In genomic region chr17:28895794-28896447, GRCh38 we compare ENCODE assay signal across 8 cellular contexts. TPM values are rescaled to one million over a fixed set of nuclear protein-coding genes. Genes with fewer than 3 reads are reported as not detected.
DNase-seq lines count a peak whose midpoint lies in the region; ATAC-seq, FAIRE-seq and TF ChIP-seq lines count a peak whose summit lies in the region.

No MANE protein-coding gene starts in this region.

- peaks cover 32% of the 10 kb centered on the region for H3K4me1 ChIP-seq in keratinocyte (ENCODE audit: control insufficient read depth, extremely low read depth, insufficient read depth, low read length)

- H3K36me3 ChIP-seq in keratinocyte (ENCODE audit: control insufficient read depth in 2 of 2, extremely low read depth in 1 of 2, insufficient read depth in 2 of 2, low read length in 2 of 2): peaks cover 4 to 7% of the 10 kb centered on the region in 2 experiments

- H3K4me3 Mint-ChIP-seq in T-helper 2 cell treated with Interferon-gamma antibody and Interleukin-4, amounts not matched to agents 5 μg/mL and 100 μg/mL, for 36 hours: peak overlapping the region; percentile 98

- H3K9me3 ChIP-seq in keratinocyte (ENCODE audit: control insufficient read depth, low read depth, low read length): no peaks in the 10 kb centered on the region

- peak overlapping the region; percentile 99 for H3K4me2 ChIP-seq in keratinocyte (ENCODE audit: control insufficient read depth, extremely low read depth, insufficient read depth, low read depth, low read length)

- FAIRE-seq in keratinocyte (lab: Jason Lieb, UNC): no peak

- H3K27me3 Mint-ChIP-seq in T-helper 2 cell treated with Interferon-gamma antibody and Interleukin-4, amounts not matched to agents 5 μg/mL and 100 μg/mL, for 36 hours (ENCODE audit: low read depth): no peaks in the 10 kb centered on the region

- H3K9me3 Mint-ChIP-seq in T-helper 2 cell treated with Interferon-gamma antibody and Interleukin-4, amounts not matched to agents 5 μg/mL and 100 μg/mL, for 36 hours: no peaks in the 10 kb centered on the region
- H3K9me3 Mint-ChIP-seq in activated naive CD4-positive, alpha-beta T cell treated with anti-CD3 and anti-CD28 coated beads, Interleukin-2, amount 50 U/mL, for 72 hours: peaks cover 0 to 5% of the 10 kb centered on the region in 2 donors

- peak overlapping the region; percentile 68 to 92 (median 75) for H3K4me3 ChIP-seq in keratinocyte (ENCODE audit: control insufficient read depth in 2 of 3, extremely low read depth in 1 of 3, insufficient read depth in 2 of 3, low read depth in 1 of 3, low read length in 3 of 3)

- peak overlapping the region; percentile 78 for H3K27ac ChIP-seq in keratinocyte (ENCODE audit: control insufficient read depth, insufficient read depth, low read length)
- H3K27ac ChIP-seq in substantia nigra (ENCODE audit: low read depth, low read length, poor library complexity, severe bottlenecking): peak overlapping the region; percentile 79

- dilution Hi-C loops in keratinocyte (cut with MboI; ENCODE audit: extremely low pct_ligation_motif_present, low sequenced_read_pairs): no loop called here

- peak overlapping the region; percentile 23 for H3K27ac Mint-ChIP-seq in T-helper 2 cell treated with Interferon-gamma antibody and Interleukin-4, amounts not matched to agents 5 μg/mL and 100 μg/mL, for 36 hours
- H3K27ac Mint-ChIP-seq in activated naive CD4-positive, alpha-beta T cell treated with anti-CD3 and anti-CD28 coated beads, Interleukin-2, amount 50 U/mL, for 72 hours: peak overlapping the region; percentile 90 to 95

- TF ChIP-seq CTCF in keratinocyte (optimal IDR thresholded peaks at IDR 0.05 in 1 of 3, IDR thresholded peaks at IDR 0.05 in 1 of 3, conservative IDR thresholded peaks at IDR 0.05 in 1 of 3; ENCODE audit: extremely low read depth in 1 of 3, insufficient read depth in 2 of 3, low read length in 3 of 3): no peak

- peaks cover 18% of the 10 kb centered on the region for H3K79me2 ChIP-seq in keratinocyte (ENCODE audit: control insufficient read depth, insufficient read depth, low read length)

- H4K20me1 ChIP-seq in keratinocyte (ENCODE audit: control insufficient read depth, extremely low read depth, insufficient read depth, low read length): no peaks in the 10 kb centered on the region

- peak overlapping the region; percentile 10 for H2AFZ ChIP-seq in keratinocyte (ENCODE audit: control insufficient read depth, low read length)

- H3K27me3 ChIP-seq in keratinocyte (ENCODE audit: control insufficient read depth, extremely low read depth, insufficient read depth, low read length): no peaks in the 10 kb centered on the region

- no peak for ATAC-seq in activated naive CD4-positive, alpha-beta T cell treated with anti-CD3 and anti-CD28 coated beads, Interleukin-2, amount 50 U/mL, for 72 hours
- no peak for ATAC-seq in GM18868 (IDR thresholded peaks at IDR 0.05; ENCODE audit: unreplicated experiment)
- ATAC-seq in HG02763 (IDR thresholded peaks at IDR 0.05; ENCODE audit: unreplicated experiment): no peak

- peaks cover 64% of the 10 kb centered on the region for H3K4me1 Mint-ChIP-seq in T-helper 2 cell treated with Interferon-gamma antibody and Interleukin-4, amounts not matched to agents 5 μg/mL and 100 μg/mL, for 36 hours (ENCODE audit: low read depth)

- H3K9me1 ChIP-seq in keratinocyte (ENCODE audit: control insufficient read depth, extremely low read depth, insufficient read depth, low read length): peaks cover 3% of the 10 kb centered on the region

- peak overlapping the region; percentile 83 for H3K9ac ChIP-seq in keratinocyte (ENCODE audit: control insufficient read depth, extremely low read depth, insufficient read depth, low read length)

- peaks cover 52% of the 10 kb centered on the region for H3K36me3 Mint-ChIP-seq in T-helper 2 cell treated with Interferon-gamma antibody and Interleukin-4, amounts not matched to agents 5 μg/mL and 100 μg/mL, for 36 hours (ENCODE audit: low read depth)
- peaks cover 20 to 61% of the 10 kb centered on the region in 2 donors for H3K36me3 Mint-ChIP-seq in activated naive CD4-positive, alpha-beta T cell treated with anti-CD3 and anti-CD28 coated beads, Interleukin-2, amount 50 U/mL, for 72 hours

- DNase-seq in T-helper 2 cell treated with Interferon-gamma antibody and Interleukin-4, amounts not matched to agents 5 μg/mL and 100 μg/mL, for 36 hours (ENCODE audit: low spot score): no peak
- DNase-seq in T-helper 2 cell: no peak
- no peak for DNase-seq in activated naive CD4-positive, alpha-beta T cell treated with anti-CD3 and anti-CD28 coated beads, Interleukin-2, amount 50 U/mL, for 72 hours (ENCODE audit: low spot score in 2 of 2)
- no peak for DNase-seq in keratinocyte (ENCODE audit: low read depth, low spot score)
- DNase-seq in substantia nigra (lab: John Stamatoyannopoulos, UW): no peak
- no peak for DNase-seq in NCI-H748 (lab: John Stamatoyannopoulos, UW; ENCODE audit: unreplicated experiment)

RNA-seq across cellular contexts. Expression of gene FLOT2, which starts 1.6 kb away (rescaled TPM):
- total RNA-seq in activated naive CD4-positive, alpha-beta T cell treated with anti-CD3 and anti-CD28 coated beads, Interleukin-2, amount 50 U/mL, for 72 hours: 100 to 1,000 TPM in 1 of 2 donors, 10 to 100 TPM in 1; 44.9 to 102 TPM
- 50.7 to 79.4 TPM (median 67.2 TPM) in 3 replicates for polyA plus RNA-seq in keratinocyte
- polyA plus RNA-seq in keratinocyte (2011; ENCODE audit: low read depth): 40.9 TPM
- 64.5 and 90.7 TPM in 2 replicates for polyA plus RNA-seq in keratinocyte (2011; cell fraction: cytosol; rRNA removed)
- polyA plus RNA-seq in keratinocyte (2011; cell fraction: nucleus; rRNA removed): 53.1 and 62.0 TPM in 2 replicates
- 20.8 and 84.9 TPM in 2 replicates for polyA plus RNA-seq in keratinocyte (2012; ENCODE audit: low replicate concordance)
- polyA minus RNA-seq in keratinocyte: 85.8 to 208 TPM (median 114 TPM) in 3 replicates
- 87.1 TPM for polyA minus RNA-seq in keratinocyte (2011; cell fraction: cytosol; rRNA and poly(A)+ RNA removed)
- 20.3 and 33.7 TPM in 2 replicates for polyA minus RNA-seq in keratinocyte (2011; cell fraction: nucleus; rRNA and poly(A)+ RNA removed)

RNA-seq across cellular contexts. Expression of gene DHRS13, which starts 7.0 kb away (rescaled TPM):
- total RNA-seq in activated naive CD4-positive, alpha-beta T cell treated with anti-CD3 and anti-CD28 coated beads, Interleukin-2, amount 50 U/mL, for 72 hours: 10 to 100 TPM; 33.8 to 36.5 TPM
- polyA plus RNA-seq in keratinocyte: 1.7 to 4.0 TPM (median 3.4 TPM) in 3 replicates
- polyA plus RNA-seq in keratinocyte (2011; ENCODE audit: low read depth): 1.1 TPM
- polyA plus RNA-seq in keratinocyte (2011; cell fraction: cytosol; rRNA removed): 1.9 TPM in 2 replicates
- polyA plus RNA-seq in keratinocyte (2011; cell fraction: nucleus; rRNA removed): 2.8 and 3.0 TPM in 2 replicates
- polyA plus RNA-seq in keratinocyte (2012; ENCODE audit: low replicate concordance): 1.0 and 2.6 TPM in 2 replicates
- polyA minus RNA-seq in keratinocyte: 0.89 to 4.7 TPM (median 3.5 TPM) in 3 replicates
- 1.3 TPM for polyA minus RNA-seq in keratinocyte (2011; cell fraction: cytosol; rRNA and poly(A)+ RNA removed)
- 0.70 and 0.95 TPM in 2 replicates for polyA minus RNA-seq in keratinocyte (2011; cell fraction: nucleus; rRNA and poly(A)+ RNA removed)

RNA-seq across cellular contexts. Expression of gene ERAL1, which starts 41.1 kb away (rescaled TPM):
- total RNA-seq in activated naive CD4-positive, alpha-beta T cell treated with anti-CD3 and anti-CD28 coated beads, Interleukin-2, amount 50 U/mL, for 72 hours: 10 to 100 TPM; 33.9 to 74.1 TPM
- 46.5 to 63.3 TPM (median 60.6 TPM) in 3 replicates for polyA plus RNA-seq in keratinocyte
- 39.8 TPM for polyA plus RNA-seq in keratinocyte (2011; ENCODE audit: low read depth)
- 45.9 and 51.3 TPM in 2 replicates for polyA plus RNA-seq in keratinocyte (2011; cell fraction: cytosol; rRNA removed)
- polyA plus RNA-seq in keratinocyte (2011; cell fraction: nucleus; rRNA removed): 52.7 and 62.4 TPM in 2 replicates
- 39.5 and 42.5 TPM in 2 replicates for polyA plus RNA-seq in keratinocyte (2012; ENCODE audit: low replicate concordance)
- 69.9 to 97.5 TPM (median 83.5 TPM) in 3 replicates for polyA minus RNA-seq in keratinocyte
- 48.3 TPM for polyA minus RNA-seq in keratinocyte (2011; cell fraction: cytosol; rRNA and poly(A)+ RNA removed)
- polyA minus RNA-seq in keratinocyte (2011; cell fraction: nucleus; rRNA and poly(A)+ RNA removed): 19.4 and 24.8 TPM in 2 replicates

RNA-seq across cellular contexts. Expression of gene FAM222B, which starts 53.3 kb away (rescaled TPM):
- 10 to 100 TPM; 15.1 to 24.9 TPM for total RNA-seq in activated naive CD4-positive, alpha-beta T cell treated with anti-CD3 and anti-CD28 coated beads, Interleukin-2, amount 50 U/mL, for 72 hours
- 5.1 to 25.3 TPM (median 6.5 TPM) in 3 replicates for polyA plus RNA-seq in keratinocyte
- 15.5 TPM for polyA plus RNA-seq in keratinocyte (2011; ENCODE audit: low read depth)
- 19.1 and 22.7 TPM in 2 replicates for polyA plus RNA-seq in keratinocyte (2011; cell fraction: cytosol; rRNA removed)
- polyA plus RNA-seq in keratinocyte (2011; cell fraction: nucleus; rRNA removed): 31.0 and 31.6 TPM in 2 replicates
- polyA plus RNA-seq in keratinocyte (2012; ENCODE audit: low replicate concordance): 16.7 and 23.0 TPM in 2 replicates
- 22.8 to 66.0 TPM (median 28.3 TPM) in 3 replicates for polyA minus RNA-seq in keratinocyte
- polyA minus RNA-seq in keratinocyte (2011; cell fraction: cytosol; rRNA and poly(A)+ RNA removed): 24.0 TPM
- polyA minus RNA-seq in keratinocyte (2011; cell fraction: nucleus; rRNA and poly(A)+ RNA removed): 20.3 and 28.2 TPM in 2 replicates

RNA-seq across cellular contexts. Expression of gene PHF12, which starts 55.4 kb away (rescaled TPM):
- 10 to 100 TPM; 46.2 to 71.7 TPM for total RNA-seq in activated naive CD4-positive, alpha-beta T cell treated with anti-CD3 and anti-CD28 coated beads, Interleukin-2, amount 50 U/mL, for 72 hours
- polyA plus RNA-seq in keratinocyte: 7.1 to 16.1 TPM (median 9.6 TPM) in 3 replicates
- polyA plus RNA-seq in keratinocyte (2011; ENCODE audit: low read depth): 17.2 TPM
- polyA plus RNA-seq in keratinocyte (2011; cell fraction: cytosol; rRNA removed): 7.7 and 14.6 TPM in 2 replicates
- 34.3 and 36.9 TPM in 2 replicates for polyA plus RNA-seq in keratinocyte (2011; cell fraction: nucleus; rRNA removed)
- 9.8 and 13.6 TPM in 2 replicates for polyA plus RNA-seq in keratinocyte (2012; ENCODE audit: low replicate concordance)
- polyA minus RNA-seq in keratinocyte: 13.8 to 92.4 TPM (median 17.2 TPM) in 3 replicates
- 14.6 TPM for polyA minus RNA-seq in keratinocyte (2011; cell fraction: cytosol; rRNA and poly(A)+ RNA removed)
- 16.5 and 29.5 TPM in 2 replicates for polyA minus RNA-seq in keratinocyte (2011; cell fraction: nucleus; rRNA and poly(A)+ RNA removed)
